ENCODE assay signal across 17 cellular contexts in the genomic region with DNA sequence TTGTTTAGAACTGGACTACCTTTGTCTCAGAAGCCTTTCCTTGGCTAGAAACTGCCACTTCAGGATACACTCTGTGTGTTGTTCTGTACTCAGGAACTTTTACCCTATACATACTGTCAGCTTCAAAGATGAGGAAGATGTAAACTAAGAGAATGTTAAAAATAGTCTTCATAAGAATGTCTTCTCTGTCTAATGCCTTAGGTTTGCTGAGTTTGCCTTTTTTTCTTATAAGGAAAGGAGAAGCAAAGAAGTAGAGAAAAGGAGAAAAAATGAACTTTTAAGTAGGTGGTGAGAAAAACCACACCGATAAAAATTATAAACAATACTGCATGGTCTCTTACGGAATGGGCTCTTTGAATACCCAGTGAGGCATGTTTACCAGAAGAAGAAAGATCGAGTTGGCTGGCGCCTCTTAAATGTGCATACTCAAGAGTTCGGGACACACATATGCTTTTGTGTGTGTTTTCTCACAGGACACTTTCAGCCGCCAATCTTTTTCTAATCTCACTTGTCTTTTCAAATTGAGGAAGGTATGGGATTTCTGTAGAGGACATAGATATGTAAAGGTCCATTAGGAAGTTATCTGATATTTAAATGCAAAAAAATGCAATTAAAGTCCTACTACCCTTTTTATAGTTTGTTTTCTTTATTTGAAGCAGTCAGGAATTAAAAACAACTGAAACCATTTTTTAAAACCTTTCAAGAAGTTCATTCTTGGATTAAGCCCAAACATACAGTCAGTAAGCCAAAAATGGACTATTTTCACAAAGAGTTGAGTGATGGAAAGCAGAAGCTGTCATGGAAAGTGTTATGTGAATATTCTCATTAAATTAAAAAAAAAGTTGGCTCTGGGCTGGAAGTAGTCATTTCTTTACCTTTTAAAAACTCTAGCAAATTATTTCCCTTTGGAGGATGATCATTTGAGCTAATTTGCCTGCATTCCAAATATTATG.
DNase-seq lines count a peak whose midpoint lies in the region; ATAC-seq, FAIRE-seq and TF ChIP-seq lines count a peak whose summit lies in the region.
"Had no signal": no experiment of that assay in that cellular context is flagged by ENCODE, and none has a peak within 500 bp of the region (broad histone marks: within the 10 kb centered on the region; RNA-seq: fewer than 3 reads in every experiment).

No MANE protein-coding gene starts in this region.

- BruUV-seq in IMR-90 (replicated peaks; lab: Mats Ljungman, UMichigan), result no TSS peak

- H3K79me2 ChIP-seq in H1 (ENCODE audit: control insufficient read depth in 1 of 2, insufficient read depth in 2 of 2, low read length in 2 of 2), result no peaks in the 10 kb centered on the region

- no peak for TF ChIP-seq RAD21 in IMR-90 (IDR thresholded peaks at IDR 0.05; ENCODE audit: low read length)
- TF ChIP-seq RAD21 in H1 (IDR thresholded peaks at IDR 0.05 in 1 of 2, conservative IDR thresholded peaks at IDR 0.05 in 1 of 2; ENCODE audit: low read depth in 2 of 2, low read length in 2 of 2), result no peak

- ATAC-seq in IMR-90 (ENCODE audit: low read depth) (peak; percentile 21; the same call in 1 of the 2 replicates), omental fat pad (ENCODE audit: low FRiP score) (peak; percentile 43), T-cell (replicated peaks in 1 of 4) (no peak), HG02610 (IDR thresholded peaks at IDR 0.05; ENCODE audit: unreplicated experiment) (no peak)
- ATAC-seq: left ventricle myocardium superior had no signal

- TF ChIP-seq CTCF in IMR-90 (conservative IDR thresholded peaks at IDR 0.05; ENCODE audit: low read depth, low read length) (no peak), H1 (IDR thresholded peaks at IDR 0.05; ENCODE audit: control extremely low read depth in 1 of 3, insufficient read depth in 1 of 3, low read depth in 1 of 3, low read length in 3 of 3) (no peak), omental fat pad (IDR thresholded peaks at IDR 0.05) (no peak)

- H3K4me1 ChIP-seq in IMR-90 (ENCODE audit: control insufficient read depth, insufficient read depth, low read length) (peaks cover 7% of the 10 kb centered on the region), H1 (replicated peaks in 1 of 4; ENCODE audit: control insufficient read depth in 3 of 4, insufficient read depth in 4 of 4, low read length in 3 of 4) (peaks cover 0 to 16% (median 7%) of the 10 kb centered on the region in 4 experiments; a peak in 4 of 7 replicates)

- H4K5ac ChIP-seq in IMR-90 (ENCODE audit: low read depth, low read length) (0 out of 2 replicates have a peak overlapping the region, but pooled peaks have one; percentile 42), H1 (ENCODE audit: insufficient read length, low read depth, low read length) (peak overlapping the region; percentile 50)

- peaks cover 10% of the 10 kb centered on the region for H3K36me3 Mint-ChIP-seq in T-helper 2 cell treated with Interferon-gamma antibody and Interleukin-4, amounts not matched to agents 5 μg/mL and 100 μg/mL, for 36 hours (ENCODE audit: low read depth)
- peaks cover 2% of the 10 kb centered on the region for H3K36me3 Mint-ChIP-seq in T-cell

- no peaks in the 10 kb centered on the region; the same call in 1 of the 2 replicates for H3K9me1 ChIP-seq in IMR-90 (ENCODE audit: insufficient read depth, low read length)

- H2BK12ac ChIP-seq in H1 (ENCODE audit: low read depth, low read length), result no peak overlapping the region

- peaks cover 18% of the 10 kb centered on the region for H3K9me3 Mint-ChIP-seq in T-helper 2 cell treated with Interferon-gamma antibody and Interleukin-4, amounts not matched to agents 5 μg/mL and 100 μg/mL, for 36 hours
- peaks cover 4 to 8% (median 5%) of the 10 kb centered on the region in 3 donors for H3K9me3 Mint-ChIP-seq in T-cell

- no peaks in the 10 kb centered on the region for H3K27me3 Mint-ChIP-seq in T-helper 2 cell treated with Interferon-gamma antibody and Interleukin-4, amounts not matched to agents 5 μg/mL and 100 μg/mL, for 36 hours (ENCODE audit: low read depth)
- H3K27me3 Mint-ChIP-seq in T-cell, result peaks cover 3 to 11% of the 10 kb centered on the region in 2 donors

- H3K23ac ChIP-seq in IMR-90 (ENCODE audit: low read depth, low read length) (peak overlapping the region; percentile 68; the same call in 1 of the 2 replicates), H1 (ENCODE audit: insufficient read length) (no peak overlapping the region)

- H3K9me3 ChIP-seq in IMR-90 (ENCODE audit: control insufficient read depth, insufficient read depth, low read length), result no peaks in the 10 kb centered on the region
- H3K9me3 ChIP-seq in H1 (ENCODE audit: insufficient read depth in 2 of 2, low read depth in 1 of 2, low read length in 1 of 2), result no peaks in the 10 kb centered on the region
- H3K9me3 ChIP-seq: stomach had no signal

- H3K4me2 ChIP-seq in IMR-90 (ENCODE audit: low read depth, low read length) (peak overlapping the region; percentile 91), H1 (ENCODE audit: insufficient read depth in 1 of 2, low read depth in 2 of 2, low read length in 2 of 2) (no peak overlapping the region)

- peak overlapping the region; percentile 9; the same call in 1 of the 2 replicates for H3K4me3 ChIP-seq in IMR-90 (ENCODE audit: insufficient read depth, low read depth, low read length)
- peak overlapping the region in 1 of 4 experiments; percentile 19; a peak in 1 of 8 replicates for H3K4me3 ChIP-seq in H1 (ENCODE audit: extremely low read depth in 1 of 4, insufficient read depth in 2 of 4, low read depth in 3 of 4, low read length in 4 of 4)
- H3K4me3 ChIP-seq: stomach had no signal

- H2BK15ac ChIP-seq in IMR-90 (ENCODE audit: low read depth, low read length) (peak overlapping the region; percentile 61; the same call in 1 of the 3 replicates), H1 (ENCODE audit: low read length) (no peak overlapping the region)

- H4K8ac ChIP-seq in IMR-90 (ENCODE audit: low read depth in 2 of 2, low read length in 2 of 2), result peak overlapping the region in 1 of 2 experiments; percentile 50; a peak in 1 of 4 replicates
- no peak overlapping the region for H4K8ac ChIP-seq in H1 (ENCODE audit: extremely low read depth, insufficient read depth, low read length)

- no peak overlapping the region for H2AK9ac ChIP-seq in IMR-90 (replicated peaks; ENCODE audit: low read depth, low read length, poor library complexity)

- peak overlapping the region; percentile 63 for H2BK5ac ChIP-seq in IMR-90 (ENCODE audit: low read depth, low read length, poor library complexity, severe bottlenecking)
- no peak overlapping the region for H2BK5ac ChIP-seq in H1 (ENCODE audit: low read depth, low read length)

- in situ Hi-C loops in IMR-90 (cut with MboI; ENCODE audit: low sequenced_read_pairs), result no loop called here

- POLR2A ChIA-PET in IMR-90 (lab: Charles Lee; ENCODE audit: unreplicated experiment), result interaction anchor here (0.6 kb wide), 1 partner anchor 43 kb away, joined by 7 read pairs; no protein-coding TSS in a partner anchor
- POLR2A ChIA-PET in H1 (lab: Charles Lee; ENCODE audit: partially characterized antibody), result no interaction called here
- POLR2A ChIA-PET in T-cell (lab: Charles Lee), result interaction anchor here (0.5 to 0.7 kb wide), 3 partner anchors 13 to 1985 kb away, joined by 3 to 9 read pairs (median 3); no protein-coding TSS in a partner anchor

- H2BK120ac ChIP-seq in IMR-90 (ENCODE audit: low read depth, low read length) (peak overlapping the region; percentile 78), H1 (replicated peaks; ENCODE audit: low read depth, low read length) (no peak overlapping the region)

- TF ChIP-seq POLR2A in IMR-90 (IDR thresholded peaks at IDR 0.05; ENCODE audit: low read depth, low read length) (no peak), H1 (IDR thresholded peaks at IDR 0.05; ENCODE audit: control extremely low read depth in 1 of 2, low read depth in 2 of 2, low read length in 2 of 2) (no peak)

- H3K18ac ChIP-seq in IMR-90 (ENCODE audit: low read depth, low read length) (peak overlapping the region; percentile 86), H1 (ENCODE audit: extremely low read depth, low read length) (no peak overlapping the region; the same call in 1 of the 2 replicates)

- peak overlapping the region; percentile 49 for H3K27ac Mint-ChIP-seq in T-helper 2 cell treated with Interferon-gamma antibody and Interleukin-4, amounts not matched to agents 5 μg/mL and 100 μg/mL, for 36 hours
- H3K27ac Mint-ChIP-seq in T-cell, result no peak overlapping the region

- peak overlapping the region; percentile 48 for H3K4ac ChIP-seq in IMR-90 (ENCODE audit: low read depth, low read length)
- H3K4ac ChIP-seq in H1 (replicated peaks; ENCODE audit: insufficient read length, low read depth, low read length), result no peak overlapping the region

- H3K9ac ChIP-seq in IMR-90 (ENCODE audit: low read depth, low read length) (peak overlapping the region; percentile 36; the same call in 1 of the 2 replicates), H1 (replicated peaks in 1 of 4; ENCODE audit: extremely low read depth in 1 of 4, low read depth in 3 of 4, low read length in 3 of 4) (no peak overlapping the region)

- H3K14ac ChIP-seq in IMR-90 (replicated peaks; ENCODE audit: low read depth, low read length) (peak overlapping the region; percentile 70), H1 (ENCODE audit: insufficient read length) (no peak overlapping the region)

- H2AK5ac ChIP-seq in IMR-90 (ENCODE audit: low read depth, low read length), result no peak overlapping the region
- no peak overlapping the region for H2AK5ac ChIP-seq in H1 (ENCODE audit: low read depth, low read length)

- no peak for TF ChIP-seq EP300 in H1 (IDR thresholded peaks at IDR 0.05; ENCODE audit: borderline replicate concordance in 1 of 2, low read depth in 2 of 2, low read length in 2 of 2)

- no peaks in the 10 kb centered on the region for H3K27me3 ChIP-seq in IMR-90 (ENCODE audit: control insufficient read depth, insufficient read depth, low read length)
- H3K27me3 ChIP-seq in H1 (replicated peaks in 1 of 4; ENCODE audit: control insufficient read depth in 3 of 4, extremely low read depth in 1 of 4, insufficient read depth in 3 of 4, low read length in 3 of 4), result no peaks in the 10 kb centered on the region
- H3K27me3 ChIP-seq: stomach had no signal

- H4K91ac ChIP-seq in IMR-90 (ENCODE audit: insufficient read depth, low read depth, low read length) (0 out of 2 replicates have a peak overlapping the region, but pooled peaks have one; percentile 3), H1 (replicated peaks; ENCODE audit: insufficient read length, low read length) (no peak overlapping the region)

- no peak overlapping the region for H3K4me3 Mint-ChIP-seq in T-helper 2 cell treated with Interferon-gamma antibody and Interleukin-4, amounts not matched to agents 5 μg/mL and 100 μg/mL, for 36 hours
- H3K4me3 Mint-ChIP-seq in T-cell, result no peak overlapping the region

- H3K79me1 ChIP-seq in IMR-90 (ENCODE audit: low read depth in 1 of 2, low read length in 2 of 2) (no peaks in the 10 kb centered on the region), H1 (ENCODE audit: low read depth, low read length) (no peaks in the 10 kb centered on the region)

- H2AFZ ChIP-seq in IMR-90 (replicated peaks; ENCODE audit: low read length, poor library complexity), result peak overlapping the region; percentile 77
- no peak overlapping the region for H2AFZ ChIP-seq in H1 (ENCODE audit: low read length)

- peak overlapping the region; percentile 90 for H2BK20ac ChIP-seq in IMR-90 (ENCODE audit: low read depth, low read length)
- no peak overlapping the region for H2BK20ac ChIP-seq in H1 (ENCODE audit: low read length)

- FAIRE-seq in H1 (lab: Jason Lieb, UNC), result no peak
- FAIRE-seq: A204.1 had no signal

- H3K56ac ChIP-seq in IMR-90 (ENCODE audit: extremely low read depth, insufficient read depth, low read length) (no peak overlapping the region), H1 (replicated peaks; ENCODE audit: insufficient read length, low read depth, low read length) (no peak overlapping the region)

- no peaks in the 10 kb centered on the region for H3K23me2 ChIP-seq in H1 (ENCODE audit: low read depth, low read length)

- H3K36me3 ChIP-seq in IMR-90 (ENCODE audit: control insufficient read depth, insufficient read depth, low read length) (no peaks in the 10 kb centered on the region), H1 (ENCODE audit: control insufficient read depth in 2 of 4, insufficient read depth in 4 of 4, low read length in 3 of 4) (no peaks in the 10 kb centered on the region)
- H3K36me3 ChIP-seq: stomach had no signal

- CTCF ChIA-PET in IMR-90 (lab: Yijun Ruan, JAX), result interaction anchor here (0.6 to 0.7 kb wide), 3 partner anchors 45 to 50 kb away, joined by 3 to 6 read pairs (median 3); no protein-coding TSS in a partner anchor
- CTCF ChIA-PET in H1 (lab: Charles Lee; ENCODE audit: partially characterized antibody), result interaction anchor here (1.3 kb wide), 1 partner anchor 16 kb away, joined by 3 read pairs; no protein-coding TSS in a partner anchor
- CTCF ChIA-PET in T-cell (lab: Charles Lee), result interaction anchor here (0.6 to 0.8 kb wide), 3 partner anchors 9 to 149 kb away, joined by 3 read pairs; no protein-coding TSS in a partner anchor

- H4K20me1 ChIP-seq in IMR-90 (ENCODE audit: insufficient read depth, low read length) (no peaks in the 10 kb centered on the region), H1 (replicated peaks in 1 of 2; ENCODE audit: control insufficient read depth in 1 of 2, insufficient read depth in 2 of 2, low read length in 2 of 2) (no peaks in the 10 kb centered on the region)

- dilution Hi-C loops in IMR-90 (cut with HindIII; ENCODE audit: low sequenced_read_pairs, unreplicated experiment), result no loop called here

- DNase-seq in T-helper 2 cell treated with Interferon-gamma antibody and Interleukin-4, amounts not matched to agents 5 μg/mL and 100 μg/mL, for 36 hours (ENCODE audit: low spot score), result no peak
- DNase-seq in T-helper 2 cell (no peak), IMR-90 (peak; percentile 19), H1 (ENCODE audit: low read depth in 1 of 2, low spot score in 2 of 2) (no peak), omental fat pad (ENCODE audit: low spot score) (no peak), T-cell (no peak), NCI-H748 (lab: John Stamatoyannopoulos, UW; ENCODE audit: unreplicated experiment) (no peak)
- DNase-seq: activated CD4-positive, alpha-beta T cell treated with anti-CD3 and anti-CD28 coated beads, Interleukin-2, amount 50 U/mL, for 4 hours; central memory CD4-positive, alpha-beta T cell; GF-D8; Kasumi-1; NCI-H82; stomach; T1000 had no signal

- peaks cover 20% of the 10 kb centered on the region for H3K4me1 Mint-ChIP-seq in T-helper 2 cell treated with Interferon-gamma antibody and Interleukin-4, amounts not matched to agents 5 μg/mL and 100 μg/mL, for 36 hours (ENCODE audit: low read depth)
- peaks cover 9 to 18% (median 11%) of the 10 kb centered on the region in 3 donors for H3K4me1 Mint-ChIP-seq in T-cell

- WGBS in IMR-90 (ENCODE audit: extremely low coverage in 2 of 2, insufficient read length in 1 of 2), 2 experiments, result no CpG with 5 or more reads among the region's 6 CpGs
- 75% methylated on average over 6 of the region's 6 CpGs; no CpG with 5 or more reads in 1 of the 2 experiments for WGBS in H1 (ENCODE audit: extremely low coverage in 1 of 2, insufficient coverage in 1 of 2, insufficient read length in 1 of 2, insufficient replicate concordance in 2 of 2, low coverage in 1 of 2, low lambda C conversion rate in 2 of 2, missing lambda C conversion rate in 1 of 2), 2 experiments

- H3K27ac ChIP-seq in IMR-90 (ENCODE audit: insufficient read depth, low read length), result peak overlapping the region; percentile 40; the same call in 1 of the 2 replicates
- no peak overlapping the region for H3K27ac ChIP-seq in H1 (ENCODE audit: low read depth, low read length)

- intact Hi-C loops in IMR-90 (cut with micrococcal nuclease), result no loop called here

Comparison
In these comparisons a context has a peak if more than half of its experiments do, and no peak if none do; other contexts are left out.
1. ATAC-seq: peak in IMR-90 (single experiment) and omental fat pad (single experiment); none in T-cell (0 of 4) and HG02610 (single experiment).